In the genomic region with DNA sequence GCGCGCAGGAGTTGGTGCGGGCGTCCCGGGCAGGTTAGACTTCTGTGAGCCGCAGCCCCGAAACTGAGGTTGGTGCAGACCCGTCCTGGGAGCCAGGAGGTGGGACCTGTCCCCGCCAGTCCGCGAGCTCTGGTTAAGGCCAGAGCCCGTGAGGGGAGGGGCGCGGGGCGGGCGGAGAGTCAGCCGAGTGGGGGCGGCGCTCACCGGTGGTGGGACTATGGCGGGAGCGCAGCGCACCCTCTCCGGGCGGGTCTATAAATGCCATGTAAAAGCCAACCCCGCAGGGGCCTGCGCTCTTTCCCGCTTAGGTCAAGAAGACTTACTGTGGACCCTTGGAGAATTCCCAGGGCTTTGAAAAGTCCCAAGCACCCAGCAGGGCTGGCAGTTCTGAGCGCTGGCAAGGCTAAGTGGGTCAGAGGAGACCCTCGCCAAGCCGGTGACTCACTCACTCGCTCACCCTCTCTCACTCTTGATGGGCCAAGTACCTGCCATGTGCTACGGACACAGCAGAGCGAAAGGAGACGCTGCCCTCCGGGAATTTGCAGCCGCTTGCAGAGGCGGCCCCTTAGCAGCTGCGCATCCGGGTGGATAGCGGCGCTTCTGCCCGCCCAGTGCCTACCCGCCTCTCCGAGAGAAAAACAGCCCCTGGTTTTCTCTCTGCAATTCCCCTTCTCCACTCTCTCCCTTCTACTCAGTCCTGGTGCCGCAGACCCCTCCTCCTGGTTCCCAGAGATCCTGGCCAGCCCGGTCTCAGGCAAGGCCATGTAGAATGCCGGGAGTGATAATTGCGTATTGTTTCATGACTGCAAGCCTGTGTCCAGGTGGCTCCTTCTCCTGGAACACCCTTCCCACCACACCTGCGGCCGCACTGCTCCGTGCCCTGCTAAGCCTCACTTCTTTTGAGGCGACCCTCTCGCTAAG, we compare ENCODE assay signal across 8 cellular contexts. TPM values are rescaled to one million over a fixed set of nuclear protein-coding genes. Genes with fewer than 3 reads are reported as not detected.
DNase-seq lines count a peak whose midpoint lies in the region; ATAC-seq and TF ChIP-seq lines count a peak whose summit lies in the region.

ALDH1L1 (minus strand) TSS at position 110 of the 921 bp plus-strand sequence. CDS start 19,607 bp downstream, outside the sequence.

- H3K4me1 Mint-ChIP-seq in nephron progenitor cell: peaks cover 23% of the 10 kb centered on the region
- peaks cover 11% of the 10 kb centered on the region for H3K4me1 Mint-ChIP-seq in activated naive CD4-positive, alpha-beta T cell treated with anti-CD3 and anti-CD28 coated beads for 36 hours (ENCODE audit: low read depth)

- no peak within 1 kb of the TSS for H3K27ac ChIP-seq in MM.1S (ENCODE audit: low read length)

- no peaks in the 10 kb centered on the region for H3K9me3 ChIP-seq in MM.1S (replicated peaks; ENCODE audit: insufficient read depth, low read length)

- H3K4me3 ChIP-seq in fibroblast of villous mesenchyme (ENCODE audit: low read depth, low read length): peak within 1 kb of the TSS; percentile 47
- H3K4me3 ChIP-seq in MM.1S (ENCODE audit: low read length): no peak within 1 kb of the TSS

- CTCF ChIA-PET in activated naive CD4-positive, alpha-beta T cell treated with anti-CD3 and anti-CD28 coated beads for 36 hours (lab: Charles Lee): no interaction called here

- peak within 1 kb of the TSS; percentile 50 for H3K27ac Mint-ChIP-seq in nephron progenitor cell
- no peak within 1 kb of the TSS for H3K27ac Mint-ChIP-seq in activated naive CD4-positive, alpha-beta T cell treated with anti-CD3 and anti-CD28 coated beads for 36 hours

- no peaks in the 10 kb centered on the region for H3K36me3 ChIP-seq in MM.1S (replicated peaks; ENCODE audit: insufficient read depth, low read length)

- H3K4me2 ChIP-seq in MM.1S (ENCODE audit: low read depth, low read length): no peak within 1 kb of the TSS

- no peaks in the 10 kb centered on the region for H3F3A ChIP-seq in MM.1S (ENCODE audit: insufficient read depth, low read length)

- peak; percentile 41 for DNase-seq in DMS79 (lab: John Stamatoyannopoulos, UW)
- DNase-seq in NCI-H526 treated with DMSO at 0.1 percent for 48 hours (lab: John Stamatoyannopoulos, UW): peak; percentile 47
- DNase-seq in fibroblast of villous mesenchyme (ENCODE audit: low read depth): peak; percentile 47
- DNase-seq in nephron progenitor cell: peak; percentile 84
- DNase-seq in MM.1S: no peak
- DNase-seq in stimulated activated CD4-positive, alpha-beta T cell treated with anti-CD3 and anti-CD28 coated beads, Interleukin-2, amount 100 ng/mL, for 48 hours: no peak
- DNase-seq in activated naive CD4-positive, alpha-beta T cell treated with anti-CD3 and anti-CD28 coated beads for 36 hours: no peak

- intact Hi-C loops in activated naive CD4-positive, alpha-beta T cell treated with anti-CD3 and anti-CD28 coated beads for 36 hours (cut with micrococcal nuclease): no loop called here

- peaks cover 50% of the 10 kb centered on the region for H3K27me3 Mint-ChIP-seq in nephron progenitor cell (ENCODE audit: low read depth, poor library complexity)
- peaks cover 34% of the 10 kb centered on the region for H3K27me3 Mint-ChIP-seq in activated naive CD4-positive, alpha-beta T cell treated with anti-CD3 and anti-CD28 coated beads for 36 hours (ENCODE audit: low read depth)

- no peak within 1 kb of the TSS for H3K9ac ChIP-seq in MM.1S (ENCODE audit: low read length)

- no peaks in the 10 kb centered on the region for H3K9me3 Mint-ChIP-seq in nephron progenitor cell
- H3K9me3 Mint-ChIP-seq in activated naive CD4-positive, alpha-beta T cell treated with anti-CD3 and anti-CD28 coated beads for 36 hours: no peaks in the 10 kb centered on the region

- TF ChIP-seq CTCF in fibroblast of villous mesenchyme (IDR thresholded peaks at IDR 0.05; ENCODE audit: insufficient read depth, low read depth, low read length) (no peak), nephron progenitor cell (IDR thresholded peaks at IDR 0.05) (no peak), MM.1S (IDR thresholded peaks at IDR 0.05; ENCODE audit: low read length) (no peak)

- no peak for ATAC-seq in GM21447 (IDR thresholded peaks at IDR 0.05; ENCODE audit: unreplicated experiment)

- H3K4me3 Mint-ChIP-seq in nephron progenitor cell: peak within 1 kb of the TSS; percentile 84
- no peak within 1 kb of the TSS for H3K4me3 Mint-ChIP-seq in activated naive CD4-positive, alpha-beta T cell treated with anti-CD3 and anti-CD28 coated beads for 36 hours

- no peaks in the 10 kb centered on the region for H3K27me3 ChIP-seq in MM.1S (replicated peaks; ENCODE audit: insufficient read depth, low read length)

- no peaks in the 10 kb centered on the region for H3K4me1 ChIP-seq in MM.1S (ENCODE audit: low read length)

- no peaks in the 10 kb centered on the region for H4K20me1 ChIP-seq in MM.1S (ENCODE audit: insufficient read depth, low read length)

- no peaks in the 10 kb centered on the region for H3K79me2 ChIP-seq in MM.1S (ENCODE audit: low read length)

- no peaks in the 10 kb centered on the region for H3K36me3 Mint-ChIP-seq in nephron progenitor cell (ENCODE audit: low read depth)
- H3K36me3 Mint-ChIP-seq in activated naive CD4-positive, alpha-beta T cell treated with anti-CD3 and anti-CD28 coated beads for 36 hours (ENCODE audit: low read depth): no peaks in the 10 kb centered on the region

- H3K9me2 ChIP-seq in MM.1S (replicated peaks; ENCODE audit: insufficient read depth, low read length): no peaks in the 10 kb centered on the region

- no peak within 1 kb of the TSS for H2AFZ ChIP-seq in MM.1S (ENCODE audit: low read length)

RNA-seq across cellular contexts. Expression of gene ALDH1L1, which starts in this region (rescaled TPM):
- 0.32 and 3.9 TPM in 2 replicates for total RNA-seq in fibroblast of villous mesenchyme
- total RNA-seq in activated naive CD4-positive, alpha-beta T cell treated with anti-CD3 and anti-CD28 coated beads for 36 hours: not detected

Comparison
In these comparisons a context has a peak if more than half of its experiments do, and no peak if none do; other contexts are left out.
1. DNase-seq: peak in DMS79 (single experiment), NCI-H526 treated with DMSO at 0.1 percent for 48 hours (single experiment), fibroblast of villous mesenchyme (single experiment) and nephron progenitor cell (single experiment); none in MM.1S (single experiment), stimulated activated CD4-positive, alpha-beta T cell treated with anti-CD3 and anti-CD28 coated beads, Interleukin-2, amount 100 ng/mL, for 48 hours (0 of 2) and activated naive CD4-positive, alpha-beta T cell treated with anti-CD3 and anti-CD28 coated beads for 36 hours (single experiment).